In the genomic region with DNA sequence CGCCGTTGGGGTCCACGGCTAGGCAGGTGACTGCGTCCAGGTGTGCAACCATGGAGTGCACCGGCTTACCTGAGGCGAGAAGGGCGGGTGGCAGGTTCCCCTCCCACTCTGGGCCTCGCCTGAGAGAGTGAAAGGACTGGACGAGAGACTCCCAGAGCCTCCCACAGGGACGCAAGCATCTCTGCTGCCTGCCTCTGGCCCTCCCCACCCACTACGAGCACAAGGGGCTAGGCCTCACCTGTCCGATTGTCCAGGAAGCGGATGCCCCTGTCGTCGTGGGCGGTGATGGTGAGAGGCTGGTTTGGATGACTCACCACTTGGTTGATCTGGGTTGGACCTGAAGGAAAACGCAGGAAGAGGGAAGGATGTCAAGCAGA, we compare ENCODE assay signal across 1 cellular context.
TF ChIP-seq lines count a peak whose summit lies in the region.

No MANE protein-coding gene starts in this region.

TF ChIP-seq in K562, 482 proteins besides CTCF, POLR2A, EP300 and RAD21:
- no peak for TF ChIP-seq POLR2B (IDR thresholded peaks at IDR 0.05; ENCODE audit: low read depth, partially characterized antibody)
- TF ChIP-seq ZNF197 (CRISPR knock-in tag; IDR thresholded peaks at IDR 0.05; ENCODE audit: low read depth) = no peak
- 0 out of 2 replicates have a peak, but pooled peaks have one; percentile 13 for TF ChIP-seq GABPB1 (CRISPR knock-in tag; IDR thresholded peaks at IDR 0.05)
- TF ChIP-seq, protein P1, sequence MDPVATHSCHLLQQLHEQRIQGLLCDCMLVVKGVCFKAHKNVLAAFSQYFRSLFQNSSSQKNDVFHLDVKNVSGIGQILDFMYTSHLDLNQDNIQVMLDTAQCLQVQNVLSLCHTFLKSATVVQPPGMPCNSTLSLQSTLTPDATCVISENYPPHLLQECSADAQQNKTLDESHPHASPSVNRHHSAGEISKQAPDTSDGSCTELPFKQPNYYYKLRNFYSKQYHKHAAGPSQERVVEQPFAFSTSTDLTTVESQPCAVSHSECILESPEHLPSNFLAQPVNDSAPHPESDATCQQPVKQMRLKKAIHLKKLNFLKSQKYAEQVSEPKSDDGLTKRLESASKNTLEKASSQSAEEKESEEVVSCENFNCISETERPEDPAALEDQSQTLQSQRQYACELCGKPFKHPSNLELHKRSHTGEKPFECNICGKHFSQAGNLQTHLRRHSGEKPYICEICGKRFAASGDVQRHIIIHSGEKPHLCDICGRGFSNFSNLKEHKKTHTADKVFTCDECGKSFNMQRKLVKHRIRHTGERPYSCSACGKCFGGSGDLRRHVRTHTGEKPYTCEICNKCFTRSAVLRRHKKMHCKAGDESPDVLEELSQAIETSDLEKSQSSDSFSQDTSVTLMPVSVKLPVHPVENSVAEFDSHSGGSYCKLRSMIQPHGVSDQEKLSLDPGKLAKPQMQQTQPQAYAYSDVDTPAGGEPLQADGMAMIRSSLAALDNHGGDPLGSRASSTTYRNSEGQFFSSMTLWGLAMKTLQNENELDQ (CRISPR knock-in tag; IDR thresholded peaks at IDR 0.05; ENCODE audit: borderline replicate concordance) = no peak
- TF ChIP-seq, protein P2, sequence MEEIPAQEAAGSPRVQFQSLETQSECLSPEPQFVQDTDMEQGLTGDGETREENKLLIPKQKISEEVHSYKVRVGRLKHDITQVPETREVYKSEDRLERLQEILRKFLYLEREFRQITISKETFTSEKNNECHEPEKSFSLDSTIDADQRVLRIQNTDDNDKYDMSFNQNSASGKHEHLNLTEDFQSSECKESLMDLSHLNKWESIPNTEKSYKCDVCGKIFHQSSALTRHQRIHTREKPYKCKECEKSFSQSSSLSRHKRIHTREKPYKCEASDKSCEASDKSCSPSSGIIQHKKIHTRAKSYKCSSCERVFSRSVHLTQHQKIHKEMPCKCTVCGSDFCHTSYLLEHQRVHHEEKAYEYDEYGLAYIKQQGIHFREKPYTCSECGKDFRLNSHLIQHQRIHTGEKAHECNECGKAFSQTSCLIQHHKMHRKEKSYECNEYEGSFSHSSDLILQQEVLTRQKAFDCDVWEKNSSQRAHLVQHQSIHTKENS (CRISPR knock-in tag; IDR thresholded peaks at IDR 0.05) = no peak
- 0 out of 2 replicates have a peak, but pooled peaks have one; percentile 4 for TF ChIP-seq POLR2G (IDR thresholded peaks at IDR 0.05; ENCODE audit: low read depth, low read length)
